ENCODE assay signal across 29 cellular contexts in the genomic region with DNA sequence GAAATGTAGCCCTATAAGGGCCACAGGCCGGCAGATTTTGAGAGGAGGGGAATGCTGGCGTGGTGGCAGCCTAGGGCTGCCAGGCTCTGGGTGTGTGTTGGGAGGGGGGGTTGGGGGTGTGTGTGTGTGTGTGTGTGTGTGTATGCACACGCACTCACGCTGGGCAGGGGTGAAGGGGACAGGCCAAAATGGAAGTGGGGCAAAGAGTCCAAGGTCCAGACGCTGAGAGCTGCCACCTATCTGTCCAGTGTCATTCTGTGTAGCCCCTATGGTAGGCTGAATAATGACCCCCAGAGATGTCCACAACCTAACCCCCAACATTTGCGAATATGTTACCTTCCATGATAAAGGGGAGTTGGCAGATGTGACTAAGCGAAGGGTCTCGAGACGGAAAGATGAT.
"Had no signal": no experiment of that assay in that cellular context is flagged by ENCODE, and none has a peak within 500 bp of the region (broad histone marks: within the 10 kb centered on the region; RNA-seq: fewer than 3 reads in every experiment).

No MANE protein-coding gene starts in this region.

- H3K36me3 ChIP-seq: adrenal gland, ascending aorta, brain microvascular endothelial cell, esophagus muscularis mucosa, left ventricle myocardium inferior, right lobe of liver, suprapubic skin, tibial nerve had no signal

- H3K4me3 ChIP-seq: adrenal gland, ascending aorta, dorsolateral prefrontal cortex, esophagus muscularis mucosa, hepatocyte, left ventricle myocardium inferior, right lobe of liver, skin epidermis, suprapubic skin, tibial nerve had no signal

- H3K4me2 ChIP-seq: hepatocyte had no signal

- DNase-seq: activated CD8-positive, alpha-beta memory T cell treated with anti-CD3 and anti-CD28 coated beads, Interleukin-2, amount 50 U/mL, for 48 hours; activated effector memory CD4-positive, alpha-beta T cell treated with Interleukin-2 at 50 U/mL for 16 hours; activated T-cell treated with anti-CD3 and anti-CD28 coated beads, Interleukin-2, amount 50 U/mL, for 48 hours; adrenal gland; brain microvascular endothelial cell; dorsolateral prefrontal cortex; glutamatergic neuron; immature natural killer cell; kidney glomerular epithelial cell; left ventricle myocardium inferior; natural killer cell; occipital lobe; posterior cingulate gyrus; right lobe of liver; stimulated activated CD4-positive, alpha-beta T cell treated with anti-CD3 and anti-CD28 coated beads, Interleukin-1b, Interleukin-23, amount 100 ng/mL, for 48 hours; stimulated activated naive CD8-positive, alpha-beta T cell treated with anti-CD3 and anti-CD28 coated beads, Interleukin-15, amount 100 ng/mL, for 72 hours; T-helper 1 cell; T-helper 9 cell had no signal

- H3K4me1 ChIP-seq: adrenal gland had no signal

- H3K79me2 ChIP-seq: hepatocyte had no signal

- H3K9me3 Mint-ChIP-seq: activated naive CD4-positive, alpha-beta T cell treated with anti-CD3 and anti-CD28 coated beads, Interleukin-2, amount 50 U/mL, for 72 hours; central memory CD8-positive, alpha-beta T cell; immature natural killer cell; mesothelial cell of epicardium; natural killer cell; stimulated activated naive CD8-positive, alpha-beta T cell treated with anti-CD3 and anti-CD28 coated beads, Interleukin-15, amount 100 ng/mL, for 72 hours had no signal

- H3K27ac ChIP-seq: adrenal gland, ascending aorta, brain microvascular endothelial cell, dorsolateral prefrontal cortex, esophagus muscularis mucosa, hepatocyte, left ventricle myocardium inferior, right lobe of liver, suprapubic skin had no signal

- H2AFZ ChIP-seq: hepatocyte had no signal

- ATAC-seq: activated naive CD4-positive, alpha-beta T cell treated with anti-CD3 and anti-CD28 coated beads, Interleukin-2, amount 50 U/mL, for 72 hours; natural killer cell; stimulated activated naive CD8-positive, alpha-beta T cell treated with anti-CD3 and anti-CD28 coated beads, Interleukin-15, amount 100 ng/mL, for 72 hours had no signal

- H3K27me3 ChIP-seq: adrenal gland, ascending aorta, brain microvascular endothelial cell, dorsolateral prefrontal cortex, esophagus muscularis mucosa, hepatocyte, right lobe of liver, suprapubic skin, tibial nerve had no signal

- FAIRE-seq: colon, frontal cortex had no signal

- H3K4me3 Mint-ChIP-seq: central memory CD8-positive, alpha-beta T cell; mesothelial cell of epicardium; natural killer cell; stimulated activated naive CD8-positive, alpha-beta T cell treated with anti-CD3 and anti-CD28 coated beads, Interleukin-15, amount 100 ng/mL, for 72 hours had no signal

- H3K27ac Mint-ChIP-seq: activated naive CD4-positive, alpha-beta T cell treated with anti-CD3 and anti-CD28 coated beads, Interleukin-2, amount 50 U/mL, for 72 hours; immature natural killer cell; mesothelial cell of epicardium; natural killer cell; stimulated activated naive CD8-positive, alpha-beta T cell treated with anti-CD3 and anti-CD28 coated beads, Interleukin-15, amount 100 ng/mL, for 72 hours had no signal

- H3K36me3 Mint-ChIP-seq: activated naive CD4-positive, alpha-beta T cell treated with anti-CD3 and anti-CD28 coated beads, Interleukin-2, amount 50 U/mL, for 72 hours; immature natural killer cell; mesothelial cell of epicardium; natural killer cell had no signal

- H3K4me1 Mint-ChIP-seq: central memory CD8-positive, alpha-beta T cell; immature natural killer cell; natural killer cell had no signal

- H3K9me3 ChIP-seq: adrenal gland, ascending aorta, esophagus muscularis mucosa, left ventricle myocardium inferior, right lobe of liver, suprapubic skin, tibial nerve had no signal
